In the genomic region with DNA sequence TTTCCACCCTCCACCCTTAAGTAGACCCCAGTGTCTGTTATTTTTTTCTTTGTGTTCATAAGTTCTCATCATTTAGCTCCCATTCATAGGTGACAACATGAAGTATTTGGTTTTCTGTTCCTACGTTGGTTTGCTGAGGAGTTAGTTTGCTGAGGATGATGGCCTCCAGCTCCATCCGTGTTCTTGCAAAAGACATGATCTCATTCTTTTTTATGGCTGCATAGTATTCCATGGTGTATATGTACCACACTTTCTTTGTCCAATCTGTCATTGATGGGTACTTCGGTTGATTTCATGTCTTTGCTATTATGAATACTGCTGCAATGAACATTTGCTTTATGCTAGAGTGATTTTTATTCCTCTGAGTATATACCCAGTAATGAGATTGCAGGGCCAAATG, we compare ENCODE assay signal across 7 cellular contexts.
"Had no signal": no experiment of that assay in that cellular context is flagged by ENCODE, and none has a peak within 500 bp of the region (broad histone marks: within the 10 kb centered on the region; RNA-seq: fewer than 3 reads in every experiment).

No MANE protein-coding gene starts in this region.

- H3K4me3 ChIP-seq: GM12878 had no signal

- ATAC-seq: GM12878 had no signal

- FAIRE-seq: GM12878, GM12891, GM12892, GM18507, GM19239 had no signal

- DNase-seq: GDM1, GF-D8 had no signal
